ENCODE assay signal across 21 cellular contexts in genomic region chr13:88736026-88736425, GRCh38.
DNase-seq lines count a peak whose midpoint lies in the region; ATAC-seq, FAIRE-seq and TF ChIP-seq lines count a peak whose summit lies in the region.
"Had no signal": no experiment of that assay in that cellular context is flagged by ENCODE, and none has a peak within 500 bp of the region (broad histone marks: within the 10 kb centered on the region; RNA-seq: fewer than 3 reads in every experiment).

No MANE protein-coding gene starts in this region.

- H3K79me2 ChIP-seq in Karpas-422 (ENCODE audit: low read length) (no peaks in the 10 kb centered on the region), PC-3 (ENCODE audit: low read length) (no peaks in the 10 kb centered on the region)

- H3K9me2 ChIP-seq in Karpas-422 (replicated peaks; ENCODE audit: insufficient read depth, low read length) (no peaks in the 10 kb centered on the region), PC-3 (replicated peaks; ENCODE audit: low read length) (no peaks in the 10 kb centered on the region)

- H3K27ac ChIP-seq in Karpas-422 (ENCODE audit: low read length) (no peak overlapping the region), PC-3 (ENCODE audit: low read length) (peak overlapping the region; percentile 22), foreskin keratinocyte (no peak overlapping the region), substantia nigra (ENCODE audit: low read depth, low read length, poor library complexity, severe bottlenecking) (no peak overlapping the region)
- H3K27ac ChIP-seq: 22Rv1, BLaER1, C4-2B, GM23248 had no signal

- intact Hi-C loops in PC-3 (cut with micrococcal nuclease), result no loop called here

- H3K27me3 ChIP-seq in Karpas-422 (ENCODE audit: low read length) (no peaks in the 10 kb centered on the region), PC-3 (ENCODE audit: low read length) (no peaks in the 10 kb centered on the region), foreskin keratinocyte (no peaks in the 10 kb centered on the region)
- H3K27me3 ChIP-seq: BLaER1 had no signal

- H3F3A ChIP-seq in PC-3 (ENCODE audit: low read length, unreplicated experiment), result no peaks in the 10 kb centered on the region

- no TSS peak for BruUV-seq in PC-3 (replicated peaks; lab: Mats Ljungman, UMichigan)

- no peak for FAIRE-seq in GM12892 (lab: Jason Lieb, UNC)
- FAIRE-seq: A204.1, G401.6, GM19239, H1 had no signal

- CTCF ChIA-PET in PC-3 (lab: Charles Lee), result no interaction called here

- 0 out of 2 replicates have a peak, but pooled peaks cover 4% of the 10 kb centered on the region for H3K4me1 ChIP-seq in Karpas-422 (ENCODE audit: low read length)
- peaks cover 10% of the 10 kb centered on the region for H3K4me1 ChIP-seq in PC-3 (ENCODE audit: insufficient read depth, low read length)
- H3K4me1 ChIP-seq in foreskin keratinocyte, result no peaks in the 10 kb centered on the region
- H3K4me1 ChIP-seq: BLaER1, Caco-2 had no signal

- H3K4me2 ChIP-seq in Karpas-422 (ENCODE audit: low read depth, low read length, poor library complexity, severe bottlenecking) (no peak overlapping the region), PC-3 (ENCODE audit: low read length) (peak overlapping the region; percentile 29)
- H3K4me2 ChIP-seq: BLaER1 had no signal

- POLR2A ChIA-PET in PC-3 (lab: Charles Lee; ENCODE audit: unreplicated experiment), result no interaction called here

- H2AFZ ChIP-seq in Karpas-422 (ENCODE audit: low read length) (peak overlapping the region; percentile 95), PC-3 (ENCODE audit: low read length) (0 out of 2 replicates have a peak overlapping the region, but pooled peaks have one; percentile 26)
- H2AFZ ChIP-seq: GM23248 had no signal

- no peak for TF ChIP-seq POLR2A in GM12892 (IDR thresholded peaks at IDR 0.05; ENCODE audit: low read depth, low read length)

- peak; percentile 52 for DNase-seq in ELR (ENCODE audit: low read depth)
- no peak for DNase-seq in Karpas-422
- peak; percentile 36 for DNase-seq in PC-3
- peak; percentile 11 to 32 for DNase-seq in foreskin keratinocyte
- no peak for DNase-seq in DMS114 treated with DMSO at 0.1 percent for 48 hours (lab: John Stamatoyannopoulos, UW; ENCODE audit: unreplicated experiment)
- DNase-seq in substantia nigra (lab: John Stamatoyannopoulos, UW), result no peak
- DNase-seq in GM12892 (ENCODE audit: insufficient read length), result no peak
- DNase-seq: Caco-2; CD4-positive, CD25-positive, alpha-beta regulatory T cell; CD8-positive, alpha-beta T cell; DMS79 treated with DMSO at 0.1 percent for 48 hours; GM23248; H9; HFFc6 had no signal

- ATAC-seq in PC-3 (peak; percentile 94), foreskin keratinocyte (peak; percentile 33)
- ATAC-seq: CD8-positive, alpha-beta T cell had no signal

- TF ChIP-seq CTCF in PC-3 (conservative IDR thresholded peaks at IDR 0.05; ENCODE audit: low read depth, low read length), result no peak
- TF ChIP-seq CTCF in foreskin keratinocyte (conservative IDR thresholded peaks at IDR 0.05), result no peak

- H4K20me1 ChIP-seq in Karpas-422 (ENCODE audit: insufficient read depth, low read depth, low read length), result no peaks in the 10 kb centered on the region
- H4K20me1 ChIP-seq in PC-3 (ENCODE audit: low read length), result no peaks in the 10 kb centered on the region
- H4K20me1 ChIP-seq: BLaER1 had no signal

- H3K9me3 ChIP-seq in Karpas-422 (ENCODE audit: low read length) (no peaks in the 10 kb centered on the region), PC-3 (ENCODE audit: low read length) (no peaks in the 10 kb centered on the region)
- H3K9me3 ChIP-seq: BLaER1, Caco-2 had no signal

- H3K9ac ChIP-seq in Karpas-422 (ENCODE audit: low read length) (no peak overlapping the region), PC-3 (ENCODE audit: low read length) (no peak overlapping the region)
- H3K9ac ChIP-seq: BLaER1, GM23248 had no signal

- no peaks in the 10 kb centered on the region for H3K36me3 ChIP-seq in Karpas-422 (ENCODE audit: insufficient read depth, low read length)
- no peaks in the 10 kb centered on the region for H3K36me3 ChIP-seq in PC-3 (ENCODE audit: low read depth, low read length)
- H3K36me3 ChIP-seq: BLaER1 had no signal

- H3K4me3 ChIP-seq in Karpas-422 (ENCODE audit: low read length), result no peak overlapping the region
- no peak overlapping the region for H3K4me3 ChIP-seq in PC-3 (ENCODE audit: low read length)
- H3K4me3 ChIP-seq: BLaER1, GM23248 had no signal

Comparison
In these comparisons a context has a peak if more than half of its experiments do, and no peak if none do; other contexts are left out.
1. DNase-seq: peak in ELR (single experiment), PC-3 (single experiment) and foreskin keratinocyte (2 of 2); none in Karpas-422 (single experiment), DMS114 treated with DMSO at 0.1 percent for 48 hours (single experiment), substantia nigra (0 of 49) and GM12892 (single experiment).